Comparison of ENCODE assay signal across 1 cellular context in genomic region chr19:55809381-55810058, GRCh38.
TF ChIP-seq lines count a peak whose summit lies in the region.

No MANE protein-coding gene starts in this region.

TF ChIP-seq in HepG2, 621 proteins besides CTCF, POLR2A, EP300 and RAD21 (continues in another document):
- no peak for TF ChIP-seq ASH2L (IDR thresholded peaks at IDR 0.05; ENCODE audit: insufficient read length, low read depth, low read length)
- no peak for TF ChIP-seq ZNF350 (CRISPR knock-in tag; IDR thresholded peaks at IDR 0.05; ENCODE audit: borderline replicate concordance, low read depth)
- TF ChIP-seq REL (CRISPR knock-in tag; conservative IDR thresholded peaks at IDR 0.05) = no peak
- no peak for TF ChIP-seq ZNF83 (CRISPR knock-in tag; IDR thresholded peaks at IDR 0.05; ENCODE audit: borderline replicate concordance)
- TF ChIP-seq HMG20B (CRISPR knock-in tag; conservative IDR thresholded peaks at IDR 0.05) = no peak
- TF ChIP-seq ZSCAN25 (CRISPR knock-in tag; IDR thresholded peaks at IDR 0.05) = no peak
- TF ChIP-seq, protein P1, sequence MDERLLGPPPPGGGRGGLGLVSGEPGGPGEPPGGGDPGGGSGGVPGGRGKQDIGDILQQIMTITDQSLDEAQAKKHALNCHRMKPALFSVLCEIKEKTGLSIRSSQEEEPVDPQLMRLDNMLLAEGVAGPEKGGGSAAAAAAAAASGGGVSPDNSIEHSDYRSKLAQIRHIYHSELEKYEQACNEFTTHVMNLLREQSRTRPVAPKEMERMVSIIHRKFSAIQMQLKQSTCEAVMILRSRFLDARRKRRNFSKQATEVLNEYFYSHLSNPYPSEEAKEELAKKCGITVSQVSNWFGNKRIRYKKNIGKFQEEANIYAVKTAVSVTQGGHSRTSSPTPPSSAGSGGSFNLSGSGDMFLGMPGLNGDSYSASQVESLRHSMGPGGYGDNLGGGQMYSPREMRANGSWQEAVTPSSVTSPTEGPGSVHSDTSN (CRISPR knock-in tag; IDR thresholded peaks at IDR 0.05) = no peak
- 0 out of 2 replicates have a peak, but pooled peaks have one; percentile 33 for TF ChIP-seq ERF (CRISPR knock-in tag; IDR thresholded peaks at IDR 0.05)
- no peak for TF ChIP-seq PAX8 (CRISPR knock-in tag; IDR thresholded peaks at IDR 0.05; ENCODE audit: borderline replicate concordance)
- no peak for TF ChIP-seq TCF7L2 (IDR thresholded peaks at IDR 0.05; ENCODE audit: low read depth, low read length)
- TF ChIP-seq ZKSCAN1 (IDR thresholded peaks at IDR 0.05; ENCODE audit: low read length) = no peak
- TF ChIP-seq LCORL (IDR thresholded peaks at IDR 0.05) = no peak
- no peak for TF ChIP-seq LCORL (CRISPR knock-in tag; IDR thresholded peaks at IDR 0.05)
- peak; percentile 41; the same call in 1 of the 2 replicates for TF ChIP-seq TFDP1 (CRISPR knock-in tag; IDR thresholded peaks at IDR 0.05; ENCODE audit: borderline replicate concordance)
- no peak for TF ChIP-seq MTERF4 (CRISPR knock-in tag; IDR thresholded peaks at IDR 0.05)
- 0 out of 2 replicates have a peak, but pooled peaks have one; percentile 17 for TF ChIP-seq KDM2A (CRISPR knock-in tag; IDR thresholded peaks at IDR 0.05; ENCODE audit: borderline replicate concordance, low read depth)
- TF ChIP-seq PREB (CRISPR knock-in tag; IDR thresholded peaks at IDR 0.05) = no peak
- TF ChIP-seq RFX3 (CRISPR knock-in tag; IDR thresholded peaks at IDR 0.05) = no peak
- no peak for TF ChIP-seq HBP1 (CRISPR knock-in tag; IDR thresholded peaks at IDR 0.05; ENCODE audit: low read depth)
- TF ChIP-seq, protein P2, sequence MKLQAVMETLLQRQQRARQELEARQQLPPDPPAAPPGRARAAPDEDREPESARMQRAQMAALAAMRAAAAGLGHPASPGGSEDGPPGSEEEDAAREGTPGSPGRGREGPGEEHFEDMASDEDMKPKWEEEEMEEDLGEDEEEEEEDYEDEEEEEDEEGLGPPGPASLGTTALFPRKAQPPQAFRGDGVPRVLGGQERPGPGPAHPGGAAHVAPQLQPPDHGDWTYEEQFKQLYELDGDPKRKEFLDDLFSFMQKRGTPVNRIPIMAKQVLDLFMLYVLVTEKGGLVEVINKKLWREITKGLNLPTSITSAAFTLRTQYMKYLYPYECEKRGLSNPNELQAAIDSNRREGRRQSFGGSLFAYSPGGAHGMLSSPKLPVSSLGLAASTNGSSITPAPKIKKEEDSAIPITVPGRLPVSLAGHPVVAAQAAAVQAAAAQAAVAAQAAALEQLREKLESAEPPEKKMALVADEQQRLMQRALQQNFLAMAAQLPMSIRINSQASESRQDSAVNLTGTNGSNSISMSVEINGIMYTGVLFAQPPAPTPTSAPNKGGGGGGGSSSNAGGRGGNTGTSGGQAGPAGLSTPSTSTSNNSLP (IDR thresholded peaks at IDR 0.05; ENCODE audit: low read depth, low read length) = no peak
- TF ChIP-seq SNAPC4 (CRISPR knock-in tag; IDR thresholded peaks at IDR 0.05) = no peak
- TF ChIP-seq ATF1 (CRISPR knock-in tag; IDR thresholded peaks at IDR 0.05) = no peak
- peak; percentile 63 for TF ChIP-seq SMC3 (IDR thresholded peaks at IDR 0.05; ENCODE audit: low read length)
- TF ChIP-seq RBM22 (optimal IDR thresholded peaks at IDR 0.05; ENCODE audit: low read length) = no peak
- TF ChIP-seq IRF1 (CRISPR knock-in tag; IDR thresholded peaks at IDR 0.05; ENCODE audit: low read depth) = no peak
- TF ChIP-seq TRIM24 (CRISPR knock-in tag; IDR thresholded peaks at IDR 0.05) = no peak
- TF ChIP-seq, protein P3, sequence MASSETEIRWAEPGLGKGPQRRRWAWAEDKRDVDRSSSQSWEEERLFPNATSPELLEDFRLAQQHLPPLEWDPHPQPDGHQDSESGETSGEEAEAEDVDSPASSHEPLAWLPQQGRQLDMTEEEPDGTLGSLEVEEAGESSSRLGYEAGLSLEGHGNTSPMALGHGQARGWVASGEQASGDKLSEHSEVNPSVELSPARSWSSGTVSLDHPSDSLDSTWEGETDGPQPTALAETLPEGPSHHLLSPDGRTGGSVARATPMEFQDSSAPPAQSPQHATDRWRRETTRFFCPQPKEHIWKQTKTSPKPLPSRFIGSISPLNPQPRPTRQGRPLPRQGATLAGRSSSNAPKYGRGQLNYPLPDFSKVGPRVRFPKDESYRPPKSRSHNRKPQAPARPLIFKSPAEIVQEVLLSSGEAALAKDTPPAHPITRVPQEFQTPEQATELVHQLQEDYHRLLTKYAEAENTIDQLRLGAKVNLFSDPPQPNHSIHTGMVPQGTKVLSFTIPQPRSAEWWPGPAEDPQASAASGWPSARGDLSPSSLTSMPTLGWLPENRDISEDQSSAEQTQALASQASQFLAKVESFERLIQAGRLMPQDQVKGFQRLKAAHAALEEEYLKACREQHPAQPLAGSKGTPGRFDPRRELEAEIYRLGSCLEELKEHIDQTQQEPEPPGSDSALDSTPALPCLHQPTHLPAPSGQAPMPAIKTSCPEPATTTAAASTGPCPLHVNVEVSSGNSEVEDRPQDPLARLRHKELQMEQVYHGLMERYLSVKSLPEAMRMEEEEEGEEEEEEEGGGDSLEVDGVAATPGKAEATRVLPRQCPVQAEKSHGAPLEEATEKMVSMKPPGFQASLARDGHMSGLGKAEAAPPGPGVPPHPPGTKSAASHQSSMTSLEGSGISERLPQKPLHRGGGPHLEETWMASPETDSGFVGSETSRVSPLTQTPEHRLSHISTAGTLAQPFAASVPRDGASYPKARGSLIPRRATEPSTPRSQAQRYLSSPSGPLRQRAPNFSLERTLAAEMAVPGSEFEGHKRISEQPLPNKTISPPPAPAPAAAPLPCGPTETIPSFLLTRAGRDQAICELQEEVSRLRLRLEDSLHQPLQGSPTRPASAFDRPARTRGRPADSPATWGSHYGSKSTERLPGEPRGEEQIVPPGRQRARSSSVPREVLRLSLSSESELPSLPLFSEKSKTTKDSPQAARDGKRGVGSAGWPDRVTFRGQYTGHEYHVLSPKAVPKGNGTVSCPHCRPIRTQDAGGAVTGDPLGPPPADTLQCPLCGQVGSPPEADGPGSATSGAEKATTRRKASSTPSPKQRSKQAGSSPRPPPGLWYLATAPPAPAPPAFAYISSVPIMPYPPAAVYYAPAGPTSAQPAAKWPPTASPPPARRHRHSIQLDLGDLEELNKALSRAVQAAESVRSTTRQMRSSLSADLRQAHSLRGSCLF (CRISPR knock-in tag; IDR thresholded peaks at IDR 0.05; ENCODE audit: borderline replicate concordance) = no peak
- peak; percentile 30; the same call in 1 of the 2 replicates for TF ChIP-seq ZNF777 (CRISPR knock-in tag; IDR thresholded peaks at IDR 0.05)
- no peak for TF ChIP-seq NR1H2 (CRISPR knock-in tag; IDR thresholded peaks at IDR 0.05; ENCODE audit: borderline replicate concordance, low read depth)
- TF ChIP-seq, protein P4, sequence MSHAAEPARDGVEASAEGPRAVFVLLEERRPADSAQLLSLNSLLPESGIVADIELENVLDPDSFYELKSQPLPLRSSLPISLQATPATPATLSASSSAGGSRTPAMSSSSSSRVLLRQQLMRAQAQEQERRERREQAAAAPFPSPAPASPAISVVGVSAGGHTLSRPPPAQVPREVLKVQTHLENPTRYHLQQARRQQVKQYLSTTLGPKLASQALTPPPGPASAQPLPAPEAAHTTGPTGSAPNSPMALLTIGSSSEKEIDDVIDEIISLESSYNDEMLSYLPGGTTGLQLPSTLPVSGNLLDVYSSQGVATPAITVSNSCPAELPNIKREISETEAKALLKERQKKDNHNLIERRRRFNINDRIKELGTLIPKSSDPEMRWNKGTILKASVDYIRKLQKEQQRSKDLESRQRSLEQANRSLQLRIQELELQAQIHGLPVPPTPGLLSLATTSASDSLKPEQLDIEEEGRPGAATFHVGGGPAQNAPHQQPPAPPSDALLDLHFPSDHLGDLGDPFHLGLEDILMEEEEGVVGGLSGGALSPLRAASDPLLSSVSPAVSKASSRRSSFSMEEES (CRISPR knock-in tag; IDR thresholded peaks at IDR 0.05) = 0 out of 2 replicates have a peak, but pooled peaks have one; percentile 32
- no peak for TF ChIP-seq ZNF788 (CRISPR knock-in tag; IDR thresholded peaks at IDR 0.05; ENCODE audit: borderline replicate concordance)
- TF ChIP-seq BHLHE40 (IDR thresholded peaks at IDR 0.05; ENCODE audit: low read length) = 0 out of 2 replicates have a peak, but pooled peaks have one; percentile 29
- TF ChIP-seq, protein P5, sequence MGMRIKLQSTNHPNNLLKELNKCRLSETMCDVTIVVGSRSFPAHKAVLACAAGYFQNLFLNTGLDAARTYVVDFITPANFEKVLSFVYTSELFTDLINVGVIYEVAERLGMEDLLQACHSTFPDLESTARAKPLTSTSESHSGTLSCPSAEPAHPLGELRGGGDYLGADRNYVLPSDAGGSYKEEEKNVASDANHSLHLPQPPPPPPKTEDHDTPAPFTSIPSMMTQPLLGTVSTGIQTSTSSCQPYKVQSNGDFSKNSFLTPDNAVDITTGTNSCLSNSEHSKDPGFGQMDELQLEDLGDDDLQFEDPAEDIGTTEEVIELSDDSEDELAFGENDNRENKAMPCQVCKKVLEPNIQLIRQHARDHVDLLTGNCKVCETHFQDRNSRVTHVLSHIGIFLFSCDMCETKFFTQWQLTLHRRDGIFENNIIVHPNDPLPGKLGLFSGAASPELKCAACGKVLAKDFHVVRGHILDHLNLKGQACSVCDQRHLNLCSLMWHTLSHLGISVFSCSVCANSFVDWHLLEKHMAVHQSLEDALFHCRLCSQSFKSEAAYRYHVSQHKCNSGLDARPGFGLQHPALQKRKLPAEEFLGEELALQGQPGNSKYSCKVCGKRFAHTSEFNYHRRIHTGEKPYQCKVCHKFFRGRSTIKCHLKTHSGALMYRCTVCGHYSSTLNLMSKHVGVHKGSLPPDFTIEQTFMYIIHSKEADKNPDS (CRISPR knock-in tag; IDR thresholded peaks at IDR 0.05) = no peak
